ENCODE assay signal across 1 cellular context in the genomic region with DNA sequence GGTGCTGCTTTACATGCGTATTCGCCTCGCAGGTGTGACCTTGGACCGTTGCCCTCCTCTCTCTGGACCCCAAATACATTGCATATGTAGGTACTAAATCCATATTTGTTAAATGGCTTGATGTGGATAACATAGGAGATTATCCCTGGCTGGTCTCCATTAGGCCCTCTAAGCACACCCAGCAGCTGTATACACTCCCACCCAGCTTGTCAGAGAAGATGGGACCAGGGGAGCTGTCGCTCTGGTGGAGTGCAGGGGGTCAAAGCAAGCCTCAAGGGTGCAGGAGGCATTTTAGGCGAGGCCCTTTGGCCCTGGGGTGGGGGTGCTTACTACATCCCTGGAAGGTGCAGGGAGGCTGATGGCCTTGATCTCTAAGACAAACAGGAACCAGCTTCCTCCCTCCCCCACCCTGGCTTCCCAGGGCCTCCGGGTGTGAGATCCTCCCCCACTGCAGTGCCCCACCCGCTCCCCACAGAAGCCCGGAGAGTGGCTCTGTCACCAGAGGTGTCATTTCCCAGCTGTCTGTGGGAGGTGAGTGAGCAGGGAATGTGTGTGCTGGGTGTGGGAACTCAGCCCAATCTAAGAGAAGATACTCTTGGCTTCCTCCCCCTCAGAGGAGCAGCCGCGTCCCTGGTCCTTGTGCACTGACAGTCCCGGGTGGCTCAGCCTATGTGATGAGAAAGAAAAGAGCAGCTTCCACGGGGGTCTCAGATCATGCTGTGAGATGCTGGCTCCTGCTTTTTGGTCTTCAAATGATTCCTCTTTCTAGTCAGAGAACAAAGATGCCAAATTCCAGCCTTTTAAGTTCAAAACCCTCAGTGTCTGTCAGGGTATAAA.
TF ChIP-seq lines count a peak whose summit lies in the region.

No MANE protein-coding gene starts in this region.

TF ChIP-seq in HepG2, 621 proteins besides CTCF, POLR2A, EP300 and RAD21 (continued from another document and continues in another):
- TF ChIP-seq, protein P1, sequence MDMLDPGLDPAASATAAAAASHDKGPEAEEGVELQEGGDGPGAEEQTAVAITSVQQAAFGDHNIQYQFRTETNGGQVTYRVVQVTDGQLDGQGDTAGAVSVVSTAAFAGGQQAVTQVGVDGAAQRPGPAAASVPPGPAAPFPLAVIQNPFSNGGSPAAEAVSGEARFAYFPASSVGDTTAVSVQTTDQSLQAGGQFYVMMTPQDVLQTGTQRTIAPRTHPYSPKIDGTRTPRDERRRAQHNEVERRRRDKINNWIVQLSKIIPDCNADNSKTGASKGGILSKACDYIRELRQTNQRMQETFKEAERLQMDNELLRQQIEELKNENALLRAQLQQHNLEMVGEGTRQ (IDR thresholded peaks at IDR 0.05; ENCODE audit: low read depth, low read length): no peak
- TF ChIP-seq, protein P1 (CRISPR knock-in tag; IDR thresholded peaks at IDR 0.05; ENCODE audit: borderline replicate concordance): no peak
- TF ChIP-seq ZNF792 (CRISPR knock-in tag; IDR thresholded peaks at IDR 0.05): no peak
- no peak for TF ChIP-seq TP53 (CRISPR knock-in tag; conservative IDR thresholded peaks at IDR 0.05)
- TF ChIP-seq ZFX (CRISPR knock-in tag; IDR thresholded peaks at IDR 0.05; ENCODE audit: low read depth): no peak; the same call in 1 of the 2 replicates
- no peak for TF ChIP-seq ATF1 (CRISPR knock-in tag; IDR thresholded peaks at IDR 0.05)
- no peak for TF ChIP-seq ZNF800 (CRISPR knock-in tag; IDR thresholded peaks at IDR 0.05)
- no peak for TF ChIP-seq RFX1 (IDR thresholded peaks at IDR 0.05)
- TF ChIP-seq MLLT10 (CRISPR knock-in tag; IDR thresholded peaks at IDR 0.05): no peak
- no peak; the same call in 1 of the 2 replicates for TF ChIP-seq CEBPG (CRISPR knock-in tag; IDR thresholded peaks at IDR 0.05)
- no peak for TF ChIP-seq NCOA5 (CRISPR knock-in tag; IDR thresholded peaks at IDR 0.05)
- peak; percentile 38; the same call in 1 of the 2 replicates for TF ChIP-seq KAT8 (CRISPR knock-in tag; IDR thresholded peaks at IDR 0.05)
- no peak for TF ChIP-seq ZNF773 (CRISPR knock-in tag; IDR thresholded peaks at IDR 0.05; ENCODE audit: borderline replicate concordance)
- TF ChIP-seq HMGXB4 (CRISPR knock-in tag; IDR thresholded peaks at IDR 0.05; ENCODE audit: borderline replicate concordance in 1 of 2, low read depth in 1 of 2): peak; percentile 17 to 45; a peak in 1 of 4 replicates
- no peak for TF ChIP-seq MED8 (CRISPR knock-in tag; IDR thresholded peaks at IDR 0.05; ENCODE audit: insufficient replicate concordance)
- TF ChIP-seq, protein P2, sequence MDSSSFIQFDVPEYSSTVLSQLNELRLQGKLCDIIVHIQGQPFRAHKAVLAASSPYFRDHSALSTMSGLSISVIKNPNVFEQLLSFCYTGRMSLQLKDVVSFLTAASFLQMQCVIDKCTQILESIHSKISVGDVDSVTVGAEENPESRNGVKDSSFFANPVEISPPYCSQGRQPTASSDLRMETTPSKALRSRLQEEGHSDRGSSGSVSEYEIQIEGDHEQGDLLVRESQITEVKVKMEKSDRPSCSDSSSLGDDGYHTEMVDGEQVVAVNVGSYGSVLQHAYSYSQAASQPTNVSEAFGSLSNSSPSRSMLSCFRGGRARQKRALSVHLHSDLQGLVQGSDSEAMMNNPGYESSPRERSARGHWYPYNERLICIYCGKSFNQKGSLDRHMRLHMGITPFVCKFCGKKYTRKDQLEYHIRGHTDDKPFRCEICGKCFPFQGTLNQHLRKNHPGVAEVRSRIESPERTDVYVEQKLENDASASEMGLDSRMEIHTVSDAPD (CRISPR knock-in tag; IDR thresholded peaks at IDR 0.05): no peak
- no peak; the same call in 2 of the 3 replicates for TF ChIP-seq MXI1 (IDR thresholded peaks at IDR 0.05; ENCODE audit: borderline replicate concordance, low read depth, low read length)
- TF ChIP-seq, protein P3, sequence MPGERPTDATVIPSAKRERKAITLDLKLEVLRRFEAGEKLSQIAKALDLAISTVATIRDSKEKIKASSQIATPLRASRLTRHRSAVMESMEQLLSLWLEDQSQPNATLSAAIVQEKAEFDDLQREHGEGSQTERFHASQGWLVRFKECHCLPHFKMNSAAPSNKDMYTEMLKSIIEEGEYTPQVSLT (CRISPR knock-in tag; IDR thresholded peaks at IDR 0.05; ENCODE audit: borderline replicate concordance, low read depth): no peak
- TF ChIP-seq, protein P4, sequence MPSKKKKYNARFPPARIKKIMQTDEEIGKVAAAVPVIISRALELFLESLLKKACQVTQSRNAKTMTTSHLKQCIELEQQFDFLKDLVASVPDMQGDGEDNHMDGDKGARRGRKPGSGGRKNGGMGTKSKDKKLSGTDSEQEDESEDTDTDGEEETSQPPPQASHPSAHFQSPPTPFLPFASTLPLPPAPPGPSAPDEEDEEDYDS (CRISPR knock-in tag; IDR thresholded peaks at IDR 0.05): no peak
- no peak for TF ChIP-seq ZNF674 (CRISPR knock-in tag; IDR thresholded peaks at IDR 0.05; ENCODE audit: low read depth)
- no peak for TF ChIP-seq ZMAT3 (CRISPR knock-in tag; conservative IDR thresholded peaks at IDR 0.05)
- no peak for TF ChIP-seq NCOA1 (CRISPR knock-in tag; IDR thresholded peaks at IDR 0.05)
- TF ChIP-seq CENPX (CRISPR knock-in tag; IDR thresholded peaks at IDR 0.05): no peak
- TF ChIP-seq KLF6 (CRISPR knock-in tag; IDR thresholded peaks at IDR 0.05): 0 out of 2 replicates have a peak, but pooled peaks have one; percentile 23
- no peak for TF ChIP-seq ZFP90 (CRISPR knock-in tag; IDR thresholded peaks at IDR 0.05; ENCODE audit: borderline replicate concordance)
- TF ChIP-seq SNAPC2 (CRISPR knock-in tag; IDR thresholded peaks at IDR 0.05): no peak
- TF ChIP-seq CENPT (CRISPR knock-in tag; IDR thresholded peaks at IDR 0.05; ENCODE audit: low read depth): no peak
- no peak; the same call in 1 of the 2 replicates for TF ChIP-seq NFKB2 (CRISPR knock-in tag; IDR thresholded peaks at IDR 0.05; ENCODE audit: borderline replicate concordance)
- no peak for TF ChIP-seq ZNF329 (CRISPR knock-in tag; IDR thresholded peaks at IDR 0.05; ENCODE audit: low read depth)
- no peak for TF ChIP-seq NFYB (CRISPR knock-in tag; IDR thresholded peaks at IDR 0.05)
- no peak; the same call in 1 of the 2 replicates for TF ChIP-seq SNAI1 (CRISPR knock-in tag; IDR thresholded peaks at IDR 0.05; ENCODE audit: borderline replicate concordance)
- TF ChIP-seq ZNF724P (CRISPR knock-in tag; IDR thresholded peaks at IDR 0.05; ENCODE audit: borderline replicate concordance): no peak
- no peak for TF ChIP-seq ATF7 (IDR thresholded peaks at IDR 0.05)
- no peak for TF ChIP-seq ATF7 (CRISPR knock-in tag; IDR thresholded peaks at IDR 0.05)
- TF ChIP-seq ZNF367 (CRISPR knock-in tag; IDR thresholded peaks at IDR 0.05; ENCODE audit: borderline replicate concordance): no peak
- TF ChIP-seq ZMYM4 (CRISPR knock-in tag; IDR thresholded peaks at IDR 0.05): no peak
- TF ChIP-seq ZNF788 (CRISPR knock-in tag; IDR thresholded peaks at IDR 0.05; ENCODE audit: borderline replicate concordance): peak; percentile 50; the same call in 1 of the 2 replicates
- peak; percentile 49; the same call in 1 of the 2 replicates for TF ChIP-seq ZNF350 (CRISPR knock-in tag; IDR thresholded peaks at IDR 0.05; ENCODE audit: borderline replicate concordance, low read depth)
- TF ChIP-seq MYNN (CRISPR knock-in tag; IDR thresholded peaks at IDR 0.05; ENCODE audit: low read depth): no peak
- TF ChIP-seq ZNF740 (CRISPR knock-in tag; IDR thresholded peaks at IDR 0.05): peak; percentile 83; the same call in 1 of the 2 replicates
- TF ChIP-seq ZNF256 (CRISPR knock-in tag; conservative IDR thresholded peaks at IDR 0.05): no peak
- no peak for TF ChIP-seq ZEB1 (IDR thresholded peaks at IDR 0.05; ENCODE audit: insufficient replicate concordance, low read depth)
- TF ChIP-seq ZKSCAN8 (CRISPR knock-in tag; IDR thresholded peaks at IDR 0.05; ENCODE audit: borderline replicate concordance): 0 out of 2 replicates have a peak, but pooled peaks have one; percentile 5
- TF ChIP-seq ZNF24 (IDR thresholded peaks at IDR 0.05): no peak
- TF ChIP-seq ZNF546 (CRISPR knock-in tag; conservative IDR thresholded peaks at IDR 0.05): no peak
- peak; percentile 8; the same call in 1 of the 2 replicates for TF ChIP-seq TCF7 (IDR thresholded peaks at IDR 0.05; ENCODE audit: low read depth)
- TF ChIP-seq, protein P5, sequence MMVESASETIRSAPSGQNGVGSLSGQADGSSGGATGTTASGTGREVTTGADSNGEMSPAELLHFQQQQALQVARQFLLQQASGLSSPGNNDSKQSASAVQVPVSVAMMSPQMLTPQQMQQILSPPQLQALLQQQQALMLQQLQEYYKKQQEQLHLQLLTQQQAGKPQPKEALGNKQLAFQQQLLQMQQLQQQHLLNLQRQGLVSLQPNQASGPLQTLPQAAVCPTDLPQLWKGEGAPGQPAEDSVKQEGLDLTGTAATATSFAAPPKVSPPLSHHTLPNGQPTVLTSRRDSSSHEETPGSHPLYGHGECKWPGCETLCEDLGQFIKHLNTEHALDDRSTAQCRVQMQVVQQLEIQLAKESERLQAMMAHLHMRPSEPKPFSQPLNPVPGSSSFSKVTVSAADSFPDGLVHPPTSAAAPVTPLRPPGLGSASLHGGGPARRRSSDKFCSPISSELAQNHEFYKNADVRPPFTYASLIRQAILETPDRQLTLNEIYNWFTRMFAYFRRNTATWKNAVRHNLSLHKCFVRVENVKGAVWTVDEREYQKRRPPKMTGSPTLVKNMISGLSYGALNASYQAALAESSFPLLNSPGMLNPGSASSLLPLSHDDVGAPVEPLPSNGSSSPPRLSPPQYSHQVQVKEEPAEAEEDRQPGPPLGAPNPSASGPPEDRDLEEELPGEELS (CRISPR knock-in tag; IDR thresholded peaks at IDR 0.05): peak; percentile 52; the same call in 1 of the 2 replicates
- TF ChIP-seq ZNF468 (CRISPR knock-in tag; IDR thresholded peaks at IDR 0.05): no peak
- no peak for TF ChIP-seq SP1 (IDR thresholded peaks at IDR 0.05)
- TF ChIP-seq SP1 (CRISPR knock-in tag; IDR thresholded peaks at IDR 0.05): no peak; the same call in 1 of the 2 replicates
- peak; percentile 29 for TF ChIP-seq GABPB1 (CRISPR knock-in tag; IDR thresholded peaks at IDR 0.05)
- TF ChIP-seq HNRNPL (IDR thresholded peaks at IDR 0.05; ENCODE audit: low read depth, low read length): 0 out of 2 replicates have a peak, but pooled peaks have one; percentile 4
- peak; percentile 42 for TF ChIP-seq NR2F6 (IDR thresholded peaks at IDR 0.05)
- TF ChIP-seq NR2F6 (CRISPR knock-in tag; IDR thresholded peaks at IDR 0.05): peak; percentile 62
- no peak for TF ChIP-seq MATR3 (CRISPR knock-in tag; IDR thresholded peaks at IDR 0.05)
- no peak for TF ChIP-seq ZNF234 (CRISPR knock-in tag; conservative IDR thresholded peaks at IDR 0.05)
- TF ChIP-seq, protein P6, sequence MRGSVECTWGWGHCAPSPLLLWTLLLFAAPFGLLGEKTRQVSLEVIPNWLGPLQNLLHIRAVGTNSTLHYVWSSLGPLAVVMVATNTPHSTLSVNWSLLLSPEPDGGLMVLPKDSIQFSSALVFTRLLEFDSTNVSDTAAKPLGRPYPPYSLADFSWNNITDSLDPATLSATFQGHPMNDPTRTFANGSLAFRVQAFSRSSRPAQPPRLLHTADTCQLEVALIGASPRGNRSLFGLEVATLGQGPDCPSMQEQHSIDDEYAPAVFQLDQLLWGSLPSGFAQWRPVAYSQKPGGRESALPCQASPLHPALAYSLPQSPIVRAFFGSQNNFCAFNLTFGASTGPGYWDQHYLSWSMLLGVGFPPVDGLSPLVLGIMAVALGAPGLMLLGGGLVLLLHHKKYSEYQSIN (CRISPR knock-in tag; IDR thresholded peaks at IDR 0.05; ENCODE audit: borderline replicate concordance): no peak
- TF ChIP-seq RELA (CRISPR knock-in tag; IDR thresholded peaks at IDR 0.05): no peak
